Comparison of ENCODE assay signal across 20 cellular contexts in genomic region chr5:3606121-3606831, GRCh38. TPM values are rescaled to one million over a fixed set of nuclear protein-coding genes. Genes with fewer than 3 reads are reported as not detected.
A peak's percentile ranks its signal among the peaks of the same experiment; 100 is the strongest.
DNase-seq lines count a peak whose midpoint lies in the region; ATAC-seq and TF ChIP-seq lines count a peak whose summit lies in the region.
"Had no signal": no experiment of that assay in that cellular context is flagged by ENCODE, and none has a peak within 500 bp of the region (broad histone marks: within the 10 kb centered on the region; RNA-seq: fewer than 3 reads in every experiment).

No MANE protein-coding gene starts in this region.

- DNase-seq in neuronal stem cell (ENCODE audit: low spot score) = no peak
- DNase-seq in DMS79 treated with DMSO at 0.1 percent for 48 hours (lab: John Stamatoyannopoulos, UW) = no peak
- no peak for DNase-seq in stimulated activated CD4-positive, alpha-beta T cell treated with anti-CD3 and anti-CD28 coated beads, Interleukin-2, amount 100 ng/mL, for 48 hours
- DNase-seq: activated CD8-positive, alpha-beta memory T cell treated with anti-CD3 and anti-CD28 coated beads, Interleukin-2, amount 50 U/mL, for 48 hours; activated effector memory CD4-positive, alpha-beta T cell treated with anti-CD3 and anti-CD28 coated beads, Interleukin-2, amount 50 U/mL, for 16 hours; adrenal gland; DMS79; HFFc6; left colon; NCI-H1694 treated with DMSO at 0.1 percent for 48 hours; PC-3; SJCRH30 had no signal

- ATAC-seq in GM19467 (IDR thresholded peaks at IDR 0.05; ENCODE audit: unreplicated experiment) (no peak), GM21619 (IDR thresholded peaks at IDR 0.05; ENCODE audit: unreplicated experiment) (no peak)
- ATAC-seq: left colon, PC-3 had no signal

- no peak overlapping the region for H3K27ac ChIP-seq in neuronal stem cell (replicated peaks; ENCODE audit: low read length)
- H3K27ac ChIP-seq: adrenal gland, epithelial cell of prostate, neutrophil, SJCRH30, VCaP had no signal

- H3K4me3 ChIP-seq in iPS-11a (ENCODE audit: low read depth, low read length) = peak overlapping the region; percentile 39
- H3K4me3 ChIP-seq in neuronal stem cell (ENCODE audit: low read length in 2 of 2) = peak overlapping the region in 1 of 2 donors; percentile 66
- H3K4me3 ChIP-seq: adrenal gland, SJCRH30 had no signal

- no peak overlapping the region for H2BK5ac ChIP-seq in neuronal stem cell (ENCODE audit: low read length)

- H3K4me1 ChIP-seq in ES-I3 (ENCODE audit: insufficient read depth, low read length) = no peaks in the 10 kb centered on the region
- peaks cover 0 to 7% of the 10 kb centered on the region in 2 donors for H3K4me1 ChIP-seq in neuronal stem cell (ENCODE audit: control insufficient read depth in 2 of 2, insufficient read depth in 1 of 2, low read depth in 1 of 2, low read length in 2 of 2)
- H3K4me1 ChIP-seq: adrenal gland, SJCRH30 had no signal

- peak overlapping the region; percentile 96 for H3K18ac ChIP-seq in neuronal stem cell (ENCODE audit: low read length)

- H2AFZ ChIP-seq in neuronal stem cell (ENCODE audit: low read length) = no peak overlapping the region

- H3K4ac ChIP-seq in neuronal stem cell (ENCODE audit: low read length) = no peak overlapping the region

- peak overlapping the region; percentile 58 for H2BK12ac ChIP-seq in neuronal stem cell (ENCODE audit: low read length)

- peak overlapping the region; percentile 63 for H2AK5ac ChIP-seq in neuronal stem cell (ENCODE audit: low read depth, low read length)

- peak overlapping the region; percentile 21 for H3K14ac ChIP-seq in neuronal stem cell (ENCODE audit: low read length)

- WGBS in neuronal stem cell (ENCODE audit: extremely low coverage in 2 of 2, insufficient read length in 2 of 2, insufficient replicate concordance in 1 of 2), 2 donors = no CpG with 5 or more reads among the region's 50 CpGs

- peaks cover 0 to 54% (median 12%) of the 10 kb centered on the region in 3 experiments for H3K27me3 ChIP-seq in neuronal stem cell (ENCODE audit: control insufficient read depth in 3 of 3, insufficient read depth in 3 of 3, low read depth in 1 of 3, low read length in 3 of 3)
- H3K27me3 ChIP-seq: SJCRH30 had no signal

- peak overlapping the region; percentile 52; the same call in 1 of the 2 replicates for H3K9ac ChIP-seq in ES-I3 (ENCODE audit: low read depth, low read length)
- H3K9ac ChIP-seq in neuronal stem cell (ENCODE audit: low read depth, low read length, poor library complexity) = peak overlapping the region; percentile 60

- H4K91ac ChIP-seq in neuronal stem cell (ENCODE audit: low read depth, low read length, poor library complexity) = no peak overlapping the region

- no peaks in the 10 kb centered on the region for H3K79me1 ChIP-seq in neuronal stem cell (ENCODE audit: low read depth, low read length)

- no peak overlapping the region for H4K8ac ChIP-seq in neuronal stem cell (ENCODE audit: low read depth, low read length)

- no peaks in the 10 kb centered on the region for H3K9me3 ChIP-seq in ES-I3 (ENCODE audit: control insufficient read depth, insufficient read depth, low read length)
- peaks cover 0 to 23% of the 10 kb centered on the region in 2 donors for H3K9me3 ChIP-seq in neuronal stem cell (replicated peaks in 1 of 2; ENCODE audit: control insufficient read depth in 2 of 2, insufficient read depth in 1 of 2, low read depth in 1 of 2, low read length in 2 of 2)
- H3K9me3 ChIP-seq: adrenal gland, neutrophil, SJCRH30 had no signal

- peak overlapping the region; percentile 78 for H3K4me2 ChIP-seq in neuronal stem cell (ENCODE audit: insufficient read depth, low read length, poor library complexity, severe bottlenecking)

- H2BK15ac ChIP-seq in neuronal stem cell (ENCODE audit: low read length) = peak overlapping the region; percentile 81

- H3K36me3 ChIP-seq in ES-I3 (ENCODE audit: insufficient read depth, low read length) (no peaks in the 10 kb centered on the region), neuronal stem cell (replicated peaks in 1 of 2; ENCODE audit: control insufficient read depth in 2 of 2, insufficient read depth in 2 of 2, low read length in 2 of 2) (peaks cover 0 to 98% of the 10 kb centered on the region in 2 donors)
- H3K36me3 ChIP-seq: adrenal gland, neutrophil, SJCRH30 had no signal

- H3K23ac ChIP-seq in neuronal stem cell (ENCODE audit: low read depth, low read length, poor library complexity) = no peak overlapping the region

- H2BK120ac ChIP-seq in neuronal stem cell (ENCODE audit: low read depth, low read length) = no peak overlapping the region

TF ChIP-seq in PFSK-1, 5 proteins besides CTCF, POLR2A, EP300 and RAD21:
- TF ChIP-seq POLR2AphosphoS5 (IDR thresholded peaks at IDR 0.05; ENCODE audit: low read depth, low read length) (0 out of 2 replicates have a peak, but pooled peaks have one; percentile 33), FOXP2 (optimal IDR thresholded peaks at IDR 0.05; ENCODE audit: borderline replicate concordance, extremely low read depth, extremely low read length, insufficient read depth) (no peak), REST (IDR thresholded peaks at IDR 0.05; ENCODE audit: insufficient read depth in 1 of 2, low read depth in 2 of 2, low read length in 2 of 2) (no peak), SIN3A (IDR thresholded peaks at IDR 0.05; ENCODE audit: borderline replicate concordance, insufficient read depth, low read length) (no peak)

RNA-seq across cellular contexts. Expression of gene IRX1, which starts 10.6 kb away (rescaled TPM):
- 361 TPM for polyA plus RNA-seq in PFSK-1 (2012; ENCODE audit: insufficient read length, low read depth)
- polyA plus RNA-seq in neuronal stem cell (2013, experiment 1 of 2) = 2.6 TPM
- 2.3 TPM for polyA plus RNA-seq in neuronal stem cell (2013, experiment 2 of 2)
